ENCODE assay signal across 8 cellular contexts in the genomic region with DNA sequence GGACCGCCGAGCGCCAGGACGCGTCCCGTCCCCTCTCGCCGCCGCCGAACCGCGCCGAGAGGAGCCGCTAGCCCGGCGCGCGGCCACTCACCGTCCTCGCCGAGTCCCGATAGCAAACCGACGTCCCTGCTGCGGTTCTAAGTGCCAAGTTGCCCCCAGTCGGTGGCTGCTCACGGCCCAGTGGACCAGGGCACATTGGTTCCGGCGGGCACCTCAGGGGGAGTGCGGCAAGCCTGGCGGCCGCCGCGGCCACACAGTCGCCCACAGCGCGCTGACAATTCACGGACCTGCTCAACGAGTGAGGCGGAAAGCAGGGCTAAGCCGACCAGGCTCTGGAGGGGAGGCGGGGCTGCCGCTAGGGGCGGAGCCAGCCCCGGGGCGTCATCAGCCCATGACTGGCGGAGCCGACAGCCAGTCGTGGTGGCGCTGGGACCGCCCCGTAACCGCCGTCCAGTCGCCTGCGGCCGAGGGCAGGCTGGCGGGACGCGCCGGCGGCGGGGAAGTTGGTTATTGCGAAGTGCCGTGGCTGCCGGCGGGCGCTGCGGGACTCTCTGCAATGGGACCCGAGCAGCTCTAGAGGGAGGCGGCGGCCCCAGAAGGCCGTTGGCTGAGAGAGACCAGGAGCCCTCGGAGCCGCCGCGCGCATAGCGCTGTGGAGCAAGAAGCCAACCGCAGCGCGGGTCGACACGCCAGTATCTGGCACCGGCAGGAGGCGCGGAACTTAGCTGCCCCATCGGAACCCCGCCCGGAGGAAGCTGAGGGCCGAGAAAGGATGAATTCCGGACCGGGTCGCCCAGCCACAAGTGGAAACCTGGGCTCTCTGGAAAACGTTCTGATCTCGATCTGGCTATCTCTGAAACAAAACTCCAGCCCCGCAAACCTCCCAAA. TPM values are rescaled to one million over a fixed set of nuclear protein-coding genes. Genes with fewer than 3 reads are reported as not detected.
DNase-seq lines count a peak whose midpoint lies in the region; ATAC-seq and TF ChIP-seq lines count a peak whose summit lies in the region.

A gene with protein sequence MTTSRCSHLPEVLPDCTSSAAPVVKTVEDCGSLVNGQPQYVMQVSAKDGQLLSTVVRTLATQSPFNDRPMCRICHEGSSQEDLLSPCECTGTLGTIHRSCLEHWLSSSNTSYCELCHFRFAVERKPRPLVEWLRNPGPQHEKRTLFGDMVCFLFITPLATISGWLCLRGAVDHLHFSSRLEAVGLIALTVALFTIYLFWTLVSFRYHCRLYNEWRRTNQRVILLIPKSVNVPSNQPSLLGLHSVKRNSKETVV (minus strand): TSS at position 300 of the 888 bp plus-strand sequence. CDS start 112,387 bp downstream, outside the sequence.

- H3K36me3 ChIP-seq in SK-N-MC (ENCODE audit: insufficient read depth, low read length) = no peaks in the 10 kb centered on the region
- H3K36me3 ChIP-seq in suprapubic skin = no peaks in the 10 kb centered on the region

- H3K4me1 ChIP-seq in suprapubic skin = peaks cover 26% of the 10 kb centered on the region

- DNase-seq in GM10248 (ENCODE audit: extremely low spot score) (peak; percentile 99), HFFc6 (peak; percentile 94), NAMALWA (ENCODE audit: low spot score) (peak; percentile 96), SK-N-MC (ENCODE audit: low read depth, low spot score) (peak; percentile 14), glomerular endothelial cell (ENCODE audit: extremely low read depth, low read depth, low spot score) (no peak), occipital lobe (lab: John Stamatoyannopoulos, UW) (peak; percentile 90), suprapubic skin (ENCODE audit: low spot score in 2 of 2) (peak; percentile 95 to 96)
- DNase-seq in activated naive CD4-positive, alpha-beta T cell treated with anti-CD3 and anti-CD28 coated beads, Interleukin-2, amount 50 U/mL, for 72 hours (ENCODE audit: low spot score in 2 of 2) = peak; percentile 95 to 97

- H3K9me3 ChIP-seq in SK-N-MC (ENCODE audit: low read depth, low read length) (no peaks in the 10 kb centered on the region), suprapubic skin (no peaks in the 10 kb centered on the region)

- CTCF ChIA-PET in GM10248 (lab: Yijun Ruan, JAX) = interaction anchor here (0.9 to 5.2 kb wide), 7 partner anchors 10 to 67 kb away, joined by 3 to 32 read pairs (median 4); no protein-coding TSS in a partner anchor

- peak; percentile 22 for TF ChIP-seq CTCF in GM10248 (IDR thresholded peaks at IDR 0.05; ENCODE audit: control extremely low read depth, extremely low read depth, low read depth, missing control alignments)
- TF ChIP-seq CTCF in HFFc6 (IDR thresholded peaks at IDR 0.05) = peak; percentile 67; the same call in 1 of the 2 replicates
- peak in 1 of 2 donors; percentile 17 for TF ChIP-seq CTCF in suprapubic skin (IDR thresholded peaks at IDR 0.05)

- H3K4me3 ChIP-seq in SK-N-MC (peak within 1 kb of the TSS; percentile 91), suprapubic skin (peak within 1 kb of the TSS; percentile 84)

- H3K9ac ChIP-seq in SK-N-MC (ENCODE audit: insufficient read length) = peak within 1 kb of the TSS; percentile 58

- H3K4me3 Mint-ChIP-seq in HFFc6 = peak within 1 kb of the TSS; percentile 87

- H3K9me3 Mint-ChIP-seq in HFFc6 = no peaks in the 10 kb centered on the region
- H3K9me3 Mint-ChIP-seq in activated naive CD4-positive, alpha-beta T cell treated with anti-CD3 and anti-CD28 coated beads, Interleukin-2, amount 50 U/mL, for 72 hours = no peaks in the 10 kb centered on the region

- peak within 1 kb of the TSS; percentile 78 for H3K27ac Mint-ChIP-seq in HFFc6
- H3K27ac Mint-ChIP-seq in activated naive CD4-positive, alpha-beta T cell treated with anti-CD3 and anti-CD28 coated beads, Interleukin-2, amount 50 U/mL, for 72 hours = peak within 1 kb of the TSS; percentile 84 to 86

- no peaks in the 10 kb centered on the region for H3K36me3 Mint-ChIP-seq in HFFc6 (ENCODE audit: low read depth)
- peaks cover 5% of the 10 kb centered on the region in 2 donors for H3K36me3 Mint-ChIP-seq in activated naive CD4-positive, alpha-beta T cell treated with anti-CD3 and anti-CD28 coated beads, Interleukin-2, amount 50 U/mL, for 72 hours

- POLR2A ChIA-PET in GM10248 (lab: Yijun Ruan, JAX) = interaction anchor here (0.5 to 1.2 kb wide), 3 partner anchors 18 to 252 kb away, joined by 3 to 4 read pairs (median 3); no protein-coding TSS in a partner anchor

- peak; percentile 52 to 93 for TF ChIP-seq POLR2A in suprapubic skin (IDR thresholded peaks at IDR 0.05)

- H3K27ac ChIP-seq in SK-N-MC (no peak within 1 kb of the TSS), suprapubic skin (peak within 1 kb of the TSS; percentile 89)

- no peaks in the 10 kb centered on the region for H3K27me3 Mint-ChIP-seq in HFFc6 (ENCODE audit: insufficient read depth)

- peaks cover 4% of the 10 kb centered on the region for H3K27me3 ChIP-seq in suprapubic skin

- no peak for TF ChIP-seq EP300 in suprapubic skin (IDR thresholded peaks at IDR 0.05)

- under 1% methylated on average over 53 of the region's 97 CpGs for WGBS in suprapubic skin

- ATAC-seq in activated naive CD4-positive, alpha-beta T cell treated with anti-CD3 and anti-CD28 coated beads, Interleukin-2, amount 50 U/mL, for 72 hours = peak; percentile 94 to 98

- H3K4me1 Mint-ChIP-seq in HFFc6 (ENCODE audit: low read depth) = peaks cover 50% of the 10 kb centered on the region

RNA-seq across cellular contexts. Expression of the gene that starts here (rescaled TPM):
- 10 to 100 TPM; 12.3 to 17.8 (median 13.3) TPM for total RNA-seq in HFFc6 (2021; fragmentation: NEBNext Ultra II Directional; extraction: Animal tissue kit (Norgen Biotek cat#: 25700))
- total RNA-seq in activated naive CD4-positive, alpha-beta T cell treated with anti-CD3 and anti-CD28 coated beads, Interleukin-2, amount 50 U/mL, for 72 hours = 10 to 100 TPM in 1 of 2 donors, 1 to 10 TPM in 1; 4.8 to 10.5 TPM
- total RNA-seq in glomerular endothelial cell (25.9 and 36.6 TPM in 2 replicates), occipital lobe (13.3 TPM), suprapubic skin (10 to 100 TPM; 13.9 to 34.8 (median 27.0) TPM)
